In genomic region chr16:3062553-3062952, GRCh38 we compare ENCODE assay signal across 22 cellular contexts. TPM values are rescaled to one million over a fixed set of nuclear protein-coding genes. Genes with fewer than 3 reads are reported as not detected.
DNase-seq lines count a peak whose midpoint lies in the region; ATAC-seq and TF ChIP-seq lines count a peak whose summit lies in the region.
"Had no signal": no experiment of that assay in that cellular context is flagged by ENCODE, and none has a peak within 500 bp of the region (broad histone marks: within the 10 kb centered on the region; RNA-seq: fewer than 3 reads in every experiment).

No MANE protein-coding gene starts in this region.

- no peaks in the 10 kb centered on the region for H3K27me3 Mint-ChIP-seq in T-helper 2 cell treated with Interferon-gamma antibody and Interleukin-4, amounts not matched to agents 5 μg/mL and 100 μg/mL, for 36 hours (ENCODE audit: low read depth)
- no peaks in the 10 kb centered on the region for H3K27me3 Mint-ChIP-seq in effector memory CD8-positive, alpha-beta T cell

- no peak overlapping the region for H3K4me3 ChIP-seq in HEK293 (ENCODE audit: low read depth, low read length)
- H3K4me3 ChIP-seq in psoas muscle: no peak overlapping the region
- H3K4me3 ChIP-seq: BLaER1 treated with 17β-estradiol and CSF1 and Interleukin-3, amounts not matched to agents 10 nM and 100 nM; SJCRH30 had no signal

- 43 to 77% (median 52%) methylated on average over 6 of the region's 6 CpGs for WGBS in psoas muscle, 3 donors

- CTCF ChIA-PET in HEK293 (lab: Yijun Ruan, JAX): interaction anchor here (0.6 to 2.0 kb wide), 7 partner anchors 15 to 69 kb away, joined by 3 to 9 read pairs (median 5); no protein-coding TSS in a partner anchor

- peaks cover 43% of the 10 kb centered on the region for H3K4me1 Mint-ChIP-seq in T-helper 2 cell treated with Interferon-gamma antibody and Interleukin-4, amounts not matched to agents 5 μg/mL and 100 μg/mL, for 36 hours (ENCODE audit: low read depth)
- peaks cover 36 to 40% of the 10 kb centered on the region in 2 donors for H3K4me1 Mint-ChIP-seq in effector memory CD8-positive, alpha-beta T cell (ENCODE audit: low read depth in 2 of 2)

- H3K27ac Mint-ChIP-seq in T-helper 2 cell treated with Interferon-gamma antibody and Interleukin-4, amounts not matched to agents 5 μg/mL and 100 μg/mL, for 36 hours: peak overlapping the region; percentile 31
- H3K27ac Mint-ChIP-seq in effector memory CD8-positive, alpha-beta T cell: peak overlapping the region; percentile 98 to 99
- H3K27ac Mint-ChIP-seq: HFFc6 had no signal

- H3K4me1 ChIP-seq in HEK293 (ENCODE audit: control insufficient read depth, insufficient read depth, low read length) (peaks cover 3% of the 10 kb centered on the region), psoas muscle (peaks cover 49% of the 10 kb centered on the region)

- H3K9me3 Mint-ChIP-seq in T-helper 2 cell treated with Interferon-gamma antibody and Interleukin-4, amounts not matched to agents 5 μg/mL and 100 μg/mL, for 36 hours: peaks cover 4% of the 10 kb centered on the region
- H3K9me3 Mint-ChIP-seq in effector memory CD8-positive, alpha-beta T cell: no peaks in the 10 kb centered on the region
- H3K9me3 Mint-ChIP-seq: HFFc6 had no signal

- H3K9me3 ChIP-seq in HEK293 (ENCODE audit: control insufficient read depth, insufficient read depth, low read depth, low read length): no peaks in the 10 kb centered on the region
- no peaks in the 10 kb centered on the region for H3K9me3 ChIP-seq in psoas muscle
- H3K9me3 ChIP-seq: BLaER1 treated with 17β-estradiol and CSF1 and Interleukin-3, amounts not matched to agents 10 nM and 100 nM; SJCRH30 had no signal

- ATAC-seq in effector memory CD8-positive, alpha-beta T cell (replicated peaks): no peak
- ATAC-seq in psoas muscle: peak in 1 of 4 donors; percentile 1
- no peak for ATAC-seq in GM18870 (IDR thresholded peaks at IDR 0.05; ENCODE audit: unreplicated experiment)

- peaks cover 0 to under 1% of the 10 kb centered on the region in 2 experiments; a peak in 1 of 3 replicates for H3K36me3 ChIP-seq in HEK293 (ENCODE audit: control insufficient read depth in 2 of 2, insufficient read depth in 1 of 2, low read length in 2 of 2)
- H3K36me3 ChIP-seq in psoas muscle (ENCODE audit: insufficient read depth in 1 of 2, low read depth in 1 of 2): peaks cover 0 to 2% of the 10 kb centered on the region in 2 donors

- H3K4me3 Mint-ChIP-seq in T-helper 2 cell treated with Interferon-gamma antibody and Interleukin-4, amounts not matched to agents 5 μg/mL and 100 μg/mL, for 36 hours: no peak overlapping the region
- no peak overlapping the region for H3K4me3 Mint-ChIP-seq in effector memory CD8-positive, alpha-beta T cell
- H3K4me3 Mint-ChIP-seq: HFFc6 had no signal

- H3K27ac ChIP-seq in HEK293 (ENCODE audit: extremely low read depth, low read depth, low read length): no peak overlapping the region
- H3K27ac ChIP-seq in psoas muscle: peak overlapping the region; percentile 33
- H3K27ac ChIP-seq: BLaER1 treated with 17β-estradiol and CSF1 and Interleukin-3, amounts not matched to agents 10 nM and 100 nM; RWPE1; SJCRH30 had no signal

- POLR2A ChIA-PET in HEK293 (lab: Yijun Ruan, JAX): no interaction called here

- no peak for DNase-seq in T-helper 2 cell treated with Interferon-gamma antibody and Interleukin-4, amounts not matched to agents 5 μg/mL and 100 μg/mL, for 36 hours (ENCODE audit: low spot score)
- DNase-seq in T-helper 2 cell: no peak
- DNase-seq in effector memory CD8-positive, alpha-beta T cell: no peak
- no peak for DNase-seq in psoas muscle
- no peak for DNase-seq in DMS 273 treated with DMSO at 0.1 percent for 48 hours (lab: John Stamatoyannopoulos, UW)
- DNase-seq in medulla oblongata (ENCODE audit: extremely low spot score): no peak
- DNase-seq: 8988T, DND-41, GDM1, HFFc6, KG1, NCI-H1092, NCI-H1694, NCI-H2107, NCI-H345, NCI-H526 treated with DMSO at 0.1 percent for 48 hours, SJCRH30 had no signal

- H3K27me3 ChIP-seq in psoas muscle (ENCODE audit: insufficient read depth in 3 of 3, low read length in 2 of 3): no peaks in the 10 kb centered on the region
- H3K27me3 ChIP-seq: BLaER1 treated with 17β-estradiol and CSF1 and Interleukin-3, amounts not matched to agents 10 nM and 100 nM; SJCRH30 had no signal

- H3K36me3 Mint-ChIP-seq in T-helper 2 cell treated with Interferon-gamma antibody and Interleukin-4, amounts not matched to agents 5 μg/mL and 100 μg/mL, for 36 hours (ENCODE audit: low read depth): peaks cover 50% of the 10 kb centered on the region
- peaks cover 32% of the 10 kb centered on the region for H3K36me3 Mint-ChIP-seq in effector memory CD8-positive, alpha-beta T cell (ENCODE audit: insufficient read depth)

- intact Hi-C loops in psoas muscle (cut with DNase I): loop anchor here (5.0 kb wide), 1 partner anchor 35 kb away; the partner anchor contains the start of gene ZSCAN10 (in 2 of the 2)

- no peak for TF ChIP-seq CTCF in HEK293 (tag by site-specific recombination; IDR thresholded peaks at IDR 0.05)
- no peak for TF ChIP-seq CTCF in psoas muscle (IDR thresholded peaks at IDR 0.05)

TF ChIP-seq in HEK293, 187 proteins besides CTCF, POLR2A, EP300 and RAD21:
- TF ChIP-seq ZNF362 (tag by site-specific recombination; IDR thresholded peaks at IDR 0.05) (0 out of 2 replicates have a peak, but pooled peaks have one; percentile 14), ZNF175 (tag by site-specific recombination; IDR thresholded peaks at IDR 0.05) (no peak)

RNA-seq across cellular contexts. Expression of gene IL32, which starts 2.9 kb away (rescaled TPM):
- 100 to 1,000 TPM in 3 of 4 donors, 10 to 100 TPM in 1; 90.5 to 192 (median 123) TPM for total RNA-seq in psoas muscle
- 100 to 1,000 TPM; 302 to 749 (median 618) TPM for polyA plus RNA-seq in psoas muscle

RNA-seq across cellular contexts. Expression of gene MMP25, which starts 16.2 kb away (rescaled TPM):
- 1 to 10 TPM in 3 of 4 donors, under 1 TPM in 1; 0.67 to 2.3 (median 1.2) TPM for total RNA-seq in psoas muscle
- 1 to 10 TPM in 1 of 3 donors, under 1 TPM in 2; 0.13 to 1.2 (median 0.23) TPM for polyA plus RNA-seq in psoas muscle

RNA-seq across cellular contexts. Expression of gene BICDL2, which starts 25.8 kb away (rescaled TPM):
- total RNA-seq in psoas muscle: not detected
- under 1 TPM in 2 of 3 donors, not detected in 1; 0.01 to 0.18 TPM for polyA plus RNA-seq in psoas muscle
- total RNA-seq: HFFc6, M059J, SJCRH30 had no signal

RNA-seq across cellular contexts. Expression of gene ZSCAN10, which starts 36.5 kb away (rescaled TPM):
- total RNA-seq in psoas muscle: under 1 TPM in 1 of 4 donors, not detected in 3; 0.16 TPM
- polyA plus RNA-seq in psoas muscle: under 1 TPM in 1 of 3 donors, not detected in 2; 0.07 TPM
- total RNA-seq: HFFc6, M059J had no signal

RNA-seq across cellular contexts. Expression of gene THOC6, which starts 38.7 kb away (rescaled TPM):
- 10 to 100 TPM; 17.0 to 34.4 (median 25.8) TPM for total RNA-seq in psoas muscle
- 10 to 100 TPM; 26.9 to 72.2 (median 39.8) TPM for polyA plus RNA-seq in psoas muscle
